ENCODE assay signal across 1 cellular context in genomic region chr10:23099816-23100215, GRCh38.
TF ChIP-seq lines count a peak whose summit lies in the region.

No MANE protein-coding gene starts in this region.

TF ChIP-seq in HepG2, 621 proteins besides CTCF, POLR2A, EP300 and RAD21 (continues in another document):
- 0 out of 2 replicates have a peak, but pooled peaks have one; percentile 37 for TF ChIP-seq ZNF280D (CRISPR knock-in tag; IDR thresholded peaks at IDR 0.05)
- no peak for TF ChIP-seq ZNF574 (CRISPR knock-in tag; IDR thresholded peaks at IDR 0.05)
- TF ChIP-seq KLF13 (CRISPR knock-in tag; IDR thresholded peaks at IDR 0.05) = no peak
- TF ChIP-seq HNF4G (IDR thresholded peaks at IDR 0.05; ENCODE audit: borderline replicate concordance, low read depth, low read length) = peak; percentile 40; the same call in 1 of the 2 replicates
- peak; percentile 78 for TF ChIP-seq HNF4G (CRISPR knock-in tag; IDR thresholded peaks at IDR 0.05; ENCODE audit: borderline replicate concordance, low read depth)
- 0 out of 2 replicates have a peak, but pooled peaks have one; percentile 19 for TF ChIP-seq GATA4 (IDR thresholded peaks at IDR 0.05; ENCODE audit: borderline replicate concordance, low read depth)
- 0 out of 2 replicates have a peak, but pooled peaks have one; percentile 23 for TF ChIP-seq CREM (IDR thresholded peaks at IDR 0.05)
- TF ChIP-seq CREM (CRISPR knock-in tag; IDR thresholded peaks at IDR 0.05) = no peak
- TF ChIP-seq ZNF614 (CRISPR knock-in tag; IDR thresholded peaks at IDR 0.05; ENCODE audit: borderline replicate concordance) = peak; percentile 60; the same call in 1 of the 2 replicates
- no peak for TF ChIP-seq ZNF446 (CRISPR knock-in tag; IDR thresholded peaks at IDR 0.05)
- TF ChIP-seq JUND (CRISPR knock-in tag; IDR thresholded peaks at IDR 0.05) = 0 out of 2 replicates have a peak, but pooled peaks have one; percentile 19
- no peak for TF ChIP-seq HNF1B (CRISPR knock-in tag; IDR thresholded peaks at IDR 0.05)
- peak; percentile 52; the same call in 1 of the 2 replicates for TF ChIP-seq ZNF792 (CRISPR knock-in tag; IDR thresholded peaks at IDR 0.05)
- peak; percentile 63; the same call in 1 of the 2 replicates for TF ChIP-seq PHF21A (CRISPR knock-in tag; IDR thresholded peaks at IDR 0.05)
- 0 out of 2 replicates have a peak, but pooled peaks have one; percentile 35 for TF ChIP-seq MIER2 (CRISPR knock-in tag; IDR thresholded peaks at IDR 0.05)
- TF ChIP-seq ZBTB42 (CRISPR knock-in tag; IDR thresholded peaks at IDR 0.05) = no peak
- peak; percentile 44; the same call in 1 of the 2 replicates for TF ChIP-seq MIER3 (CRISPR knock-in tag; IDR thresholded peaks at IDR 0.05; ENCODE audit: borderline replicate concordance)
- TF ChIP-seq CHD2 (IDR thresholded peaks at IDR 0.05; ENCODE audit: low read depth, low read length) = no peak
- peak; percentile 18; the same call in 1 of the 2 replicates for TF ChIP-seq ZGPAT (CRISPR knock-in tag; IDR thresholded peaks at IDR 0.05)
- 0 out of 2 replicates have a peak, but pooled peaks have one; percentile 15 for TF ChIP-seq MIXL1 (CRISPR knock-in tag; IDR thresholded peaks at IDR 0.05)
- peak; percentile 77 for TF ChIP-seq ELF1 (CRISPR knock-in tag; IDR thresholded peaks at IDR 0.05)
- TF ChIP-seq FOXK2 (IDR thresholded peaks at IDR 0.05) = no peak
- peak; percentile 60; the same call in 1 of the 2 replicates for TF ChIP-seq RCOR2 (CRISPR knock-in tag; IDR thresholded peaks at IDR 0.05)
- TF ChIP-seq KLF11 (CRISPR knock-in tag; IDR thresholded peaks at IDR 0.05) = 0 out of 2 replicates have a peak, but pooled peaks have one; percentile 51
- no peak for TF ChIP-seq ZSCAN9 (CRISPR knock-in tag; IDR thresholded peaks at IDR 0.05; ENCODE audit: borderline replicate concordance)
- peak; percentile 77; the same call in 1 of the 2 replicates for TF ChIP-seq ELF3 (CRISPR knock-in tag; IDR thresholded peaks at IDR 0.05)
- no peak for TF ChIP-seq SOX6 (IDR thresholded peaks at IDR 0.05)
- TF ChIP-seq SOX6 (CRISPR knock-in tag; IDR thresholded peaks at IDR 0.05) = peak; percentile 93
- TF ChIP-seq ZBTB25 (CRISPR knock-in tag; IDR thresholded peaks at IDR 0.05) = peak; percentile 37; the same call in 1 of the 2 replicates
- no peak for TF ChIP-seq ZFYVE20 (CRISPR knock-in tag; IDR thresholded peaks at IDR 0.05; ENCODE audit: borderline replicate concordance, low read depth)
- TF ChIP-seq ZNF644 (CRISPR knock-in tag; IDR thresholded peaks at IDR 0.05; ENCODE audit: low read depth) = peak; percentile 27; the same call in 1 of the 2 replicates
- TF ChIP-seq SOX13 (IDR thresholded peaks at IDR 0.05) = peak; percentile 84
- TF ChIP-seq SOX13 (CRISPR knock-in tag; conservative IDR thresholded peaks at IDR 0.05 in 1 of 2, IDR thresholded peaks at IDR 0.05 in 1 of 2) = peak in 1 of 2 experiments; percentile 96; a peak in 2 of 4 replicates
- TF ChIP-seq IKZF5 (CRISPR knock-in tag; IDR thresholded peaks at IDR 0.05) = 0 out of 2 replicates have a peak, but pooled peaks have one; percentile 55
- TF ChIP-seq CEBPG (CRISPR knock-in tag; IDR thresholded peaks at IDR 0.05) = peak; percentile 52; the same call in 1 of the 2 replicates
- TF ChIP-seq TEAD3 (CRISPR knock-in tag; optimal IDR thresholded peaks at IDR 0.05; ENCODE audit: borderline replicate concordance) = peak; percentile 50
- no peak for TF ChIP-seq MXD3 (CRISPR knock-in tag; IDR thresholded peaks at IDR 0.05)
- TF ChIP-seq ZNF577 (CRISPR knock-in tag; IDR thresholded peaks at IDR 0.05; ENCODE audit: borderline replicate concordance, low read depth) = no peak
- TF ChIP-seq GABPA (IDR thresholded peaks at IDR 0.05; ENCODE audit: low read depth, low read length) = no peak
- peak; percentile 66 for TF ChIP-seq GABPA (CRISPR knock-in tag; IDR thresholded peaks at IDR 0.05; ENCODE audit: low read depth)
- TF ChIP-seq DPF2 (CRISPR knock-in tag; IDR thresholded peaks at IDR 0.05; ENCODE audit: borderline replicate concordance, low read depth) = peak; percentile 62
- no peak for TF ChIP-seq HIC2 (CRISPR knock-in tag; IDR thresholded peaks at IDR 0.05; ENCODE audit: low read depth)
- 0 out of 2 replicates have a peak, but pooled peaks have one; percentile 36 for TF ChIP-seq DRAP1 (CRISPR knock-in tag; IDR thresholded peaks at IDR 0.05)
- TF ChIP-seq HNF4A (CRISPR knock-in tag; IDR thresholded peaks at IDR 0.05) = peak; percentile 45; the same call in 1 of the 2 replicates
- no peak for TF ChIP-seq RBM39 (IDR thresholded peaks at IDR 0.05; ENCODE audit: low read depth, low read length, poor library complexity, severe bottlenecking)
- peak; percentile 15; the same call in 1 of the 2 replicates for TF ChIP-seq GABPB1 (CRISPR knock-in tag; IDR thresholded peaks at IDR 0.05)
- TF ChIP-seq ZNF557 (CRISPR knock-in tag; IDR thresholded peaks at IDR 0.05) = no peak
- peak; percentile 69; the same call in 1 of the 2 replicates for TF ChIP-seq PAXIP1 (CRISPR knock-in tag; conservative IDR thresholded peaks at IDR 0.05)
